In the genomic region with DNA sequence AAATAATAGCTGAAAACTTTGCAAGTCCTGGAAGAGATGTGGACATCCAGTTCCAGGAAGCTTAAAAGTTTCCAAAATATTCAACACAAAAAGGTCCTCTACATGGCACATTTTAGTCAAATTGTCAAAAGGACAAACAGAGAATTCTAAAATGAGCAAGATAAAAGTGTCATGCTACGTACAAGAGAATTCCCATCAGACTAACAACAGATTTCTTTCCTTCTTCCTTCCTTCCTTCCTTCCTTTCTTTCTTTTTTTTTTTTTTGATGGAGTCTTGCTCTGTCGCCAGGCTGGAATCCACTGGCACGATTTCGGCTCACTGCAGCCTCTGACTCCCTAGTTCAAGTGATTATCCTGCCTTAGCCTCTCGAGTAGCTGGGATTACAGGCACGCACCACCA, we compare ENCODE assay signal across 2 cellular contexts.
TF ChIP-seq lines count a peak whose summit lies in the region.

No MANE protein-coding gene starts in this region.

TF ChIP-seq in HEK293, 187 proteins besides CTCF, POLR2A, EP300 and RAD21:
- TF ChIP-seq SETDB1 (IDR thresholded peaks at IDR 0.05; ENCODE audit: insufficient read length, low read length) (peak; percentile 73), ZNF48 (tag by site-specific recombination; IDR thresholded peaks at IDR 0.05) (no peak), ZNF121 (tag by site-specific recombination; IDR thresholded peaks at IDR 0.05) (no peak), ZNF837 (tag by site-specific recombination; IDR thresholded peaks at IDR 0.05) (no peak), ZNF350 (tag by site-specific recombination; IDR thresholded peaks at IDR 0.05) (no peak), ZFP3 (tag by site-specific recombination; IDR thresholded peaks at IDR 0.05; ENCODE audit: low read depth) (no peak), KLF10 (tag by site-specific recombination; IDR thresholded peaks at IDR 0.05) (no peak), PRDM1 (tag by site-specific recombination; IDR thresholded peaks at IDR 0.05) (no peak), ZNF791 (tag by site-specific recombination; IDR thresholded peaks at IDR 0.05) (peak; percentile 100)
- TF ChIP-seq, protein P1, sequence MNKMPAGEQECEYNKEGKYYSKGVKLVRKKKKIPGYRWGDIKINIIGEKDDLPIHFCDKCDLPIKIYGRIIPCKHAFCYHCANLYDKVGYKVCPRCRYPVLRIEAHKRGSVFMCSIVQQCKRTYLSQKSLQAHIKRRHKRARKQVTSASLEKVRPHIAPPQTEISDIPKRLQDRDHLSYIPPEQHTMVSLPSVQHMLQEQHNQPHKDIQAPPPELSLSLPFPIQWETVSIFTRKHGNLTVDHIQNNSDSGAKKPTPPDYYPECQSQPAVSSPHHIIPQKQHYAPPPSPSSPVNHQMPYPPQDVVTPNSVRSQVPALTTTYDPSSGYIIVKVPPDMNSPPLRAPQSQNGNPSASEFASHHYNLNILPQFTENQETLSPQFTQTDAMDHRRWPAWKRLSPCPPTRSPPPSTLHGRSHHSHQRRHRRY (tag by site-specific recombination; IDR thresholded peaks at IDR 0.05) = no peak
- TF ChIP-seq, protein P2, sequence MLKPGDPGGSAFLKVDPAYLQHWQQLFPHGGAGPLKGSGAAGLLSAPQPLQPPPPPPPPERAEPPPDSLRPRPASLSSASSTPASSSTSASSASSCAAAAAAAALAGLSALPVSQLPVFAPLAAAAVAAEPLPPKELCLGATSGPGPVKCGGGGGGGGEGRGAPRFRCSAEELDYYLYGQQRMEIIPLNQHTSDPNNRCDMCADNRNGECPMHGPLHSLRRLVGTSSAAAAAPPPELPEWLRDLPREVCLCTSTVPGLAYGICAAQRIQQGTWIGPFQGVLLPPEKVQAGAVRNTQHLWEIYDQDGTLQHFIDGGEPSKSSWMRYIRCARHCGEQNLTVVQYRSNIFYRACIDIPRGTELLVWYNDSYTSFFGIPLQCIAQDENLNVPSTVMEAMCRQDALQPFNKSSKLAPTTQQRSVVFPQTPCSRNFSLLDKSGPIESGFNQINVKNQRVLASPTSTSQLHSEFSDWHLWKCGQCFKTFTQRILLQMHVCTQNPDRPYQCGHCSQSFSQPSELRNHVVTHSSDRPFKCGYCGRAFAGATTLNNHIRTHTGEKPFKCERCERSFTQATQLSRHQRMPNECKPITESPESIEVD (tag by site-specific recombination; IDR thresholded peaks at IDR 0.05) = no peak

TF ChIP-seq in K562, 482 proteins besides CTCF, POLR2A, EP300 and RAD21:
- TF ChIP-seq CBX3 (IDR thresholded peaks at IDR 0.05; ENCODE audit: borderline replicate concordance in 1 of 2, low read length in 2 of 2) = 0 out of 3 replicates have a peak, but pooled peaks of 1 of the 2 experiments have one; percentile 32
- TF ChIP-seq TRIM28 (IDR thresholded peaks at IDR 0.05) = peak; percentile 83; the same call in 1 of the 2 replicates
- TF ChIP-seq, protein P3, sequence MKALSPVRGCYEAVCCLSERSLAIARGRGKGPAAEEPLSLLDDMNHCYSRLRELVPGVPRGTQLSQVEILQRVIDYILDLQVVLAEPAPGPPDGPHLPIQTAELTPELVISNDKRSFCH (CRISPR knock-in tag; IDR thresholded peaks at IDR 0.05) = no peak
- TF ChIP-seq, protein P3 (tag; IDR thresholded peaks at IDR 0.05) = no peak
- TF ChIP-seq CBX5 (IDR thresholded peaks at IDR 0.05; ENCODE audit: borderline replicate concordance, low read depth) = 0 out of 2 replicates have a peak, but pooled peaks have one; percentile 40
